In the genomic region with DNA sequence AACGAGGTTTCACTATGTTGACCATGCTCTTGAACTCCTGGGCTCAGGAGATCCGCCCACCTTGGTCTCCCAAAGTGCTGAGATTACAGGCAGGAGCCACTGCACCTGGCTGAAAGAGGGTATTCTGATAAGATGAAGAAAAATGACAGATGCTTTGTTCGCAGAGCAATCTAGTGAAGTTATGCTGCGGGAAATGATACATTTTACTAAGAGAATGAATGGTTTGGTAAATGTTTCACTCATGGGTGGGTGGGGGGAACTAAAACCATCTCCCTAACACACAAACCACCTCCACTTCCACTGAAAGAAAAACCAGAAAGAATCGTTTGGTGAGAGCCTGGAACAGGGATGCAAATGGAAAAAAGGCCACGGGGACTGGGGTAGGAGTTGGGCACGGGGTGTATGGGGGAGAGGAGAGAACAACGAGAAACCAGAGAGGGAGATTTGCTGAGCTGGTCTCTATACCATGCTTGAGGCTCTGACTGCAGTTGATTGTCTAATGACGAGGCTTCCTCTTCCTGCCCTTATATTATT, we compare ENCODE assay signal across 14 cellular contexts. TPM values are rescaled to one million over a fixed set of nuclear protein-coding genes. Genes with fewer than 3 reads are reported as not detected.
DNase-seq lines count a peak whose midpoint lies in the region; ATAC-seq lines count a peak whose summit lies in the region.
"Had no signal": no experiment of that assay in that cellular context is flagged by ENCODE, and none has a peak within 500 bp of the region (broad histone marks: within the 10 kb centered on the region; RNA-seq: fewer than 3 reads in every experiment).

No MANE protein-coding gene starts in this region.

- peak overlapping the region; percentile 12 for H3K27ac Mint-ChIP-seq in T-helper 1 cell treated with Interleukin-12 subunit alpha and Interleukin-12 subunit beta and Interleukin-4 antibody, amounts not matched to agents 30 μg/mL and 1 μg/mL, for 36 hours
- peak overlapping the region; percentile 80 for H3K27ac Mint-ChIP-seq in activated T-cell treated with anti-CD3 and anti-CD28 coated beads, Interleukin-2, amount 50 U/mL, for 72 hours
- H3K27ac Mint-ChIP-seq in activated T-helper 1 cell treated with anti-CD3 and anti-CD28 coated beads, Interleukin-12 subunit alpha, Interleukin-12 subunit beta, Interleukin-2, Interleukin-4 antibody, amounts not matched to agents 30 ng/mL and 10 ng/mL and 1 ng/mL, durations not matched to agents 14 hours and 24 hours and 36 hours: peak overlapping the region; percentile 55

- peaks cover 4% of the 10 kb centered on the region for H3K4me1 Mint-ChIP-seq in T-helper 1 cell treated with Interleukin-12 subunit alpha and Interleukin-12 subunit beta and Interleukin-4 antibody, amounts not matched to agents 30 μg/mL and 1 μg/mL, for 36 hours (ENCODE audit: low read depth)
- H3K4me1 Mint-ChIP-seq in activated T-cell treated with anti-CD3 and anti-CD28 coated beads, Interleukin-2, amount 50 U/mL, for 72 hours (ENCODE audit: low read depth): peaks cover 21% of the 10 kb centered on the region
- peaks cover 6% of the 10 kb centered on the region for H3K4me1 Mint-ChIP-seq in activated T-helper 1 cell treated with anti-CD3 and anti-CD28 coated beads, Interleukin-12 subunit alpha, Interleukin-12 subunit beta, Interleukin-2, Interleukin-4 antibody, amounts not matched to agents 30 ng/mL and 10 ng/mL and 1 ng/mL, durations not matched to agents 14 hours and 24 hours and 36 hours (ENCODE audit: low read depth)

- intact Hi-C loops in activated T-helper 1 cell treated with anti-CD3 and anti-CD28 coated beads, Interleukin-12 subunit alpha, Interleukin-12 subunit beta, Interleukin-2, Interleukin-4 antibody, amounts not matched to agents 30 ng/mL and 10 ng/mL and 1 ng/mL, durations not matched to agents 14 hours and 24 hours and 36 hours (cut with micrococcal nuclease): loop anchor here (1.0 kb wide), 1 partner anchor 18 kb away; no protein-coding TSS in a partner anchor
- intact Hi-C loops in posterior vena cava (cut with DNase I): no loop called here

- H3K36me3 Mint-ChIP-seq in T-helper 1 cell treated with Interleukin-12 subunit alpha and Interleukin-12 subunit beta and Interleukin-4 antibody, amounts not matched to agents 30 μg/mL and 1 μg/mL, for 36 hours (ENCODE audit: low read depth): no peaks in the 10 kb centered on the region
- no peaks in the 10 kb centered on the region for H3K36me3 Mint-ChIP-seq in activated T-cell treated with anti-CD3 and anti-CD28 coated beads, Interleukin-2, amount 50 U/mL, for 72 hours (ENCODE audit: insufficient read depth in 2 of 2)
- no peaks in the 10 kb centered on the region for H3K36me3 Mint-ChIP-seq in activated T-helper 1 cell treated with anti-CD3 and anti-CD28 coated beads, Interleukin-12 subunit alpha, Interleukin-12 subunit beta, Interleukin-2, Interleukin-4 antibody, amounts not matched to agents 30 ng/mL and 10 ng/mL and 1 ng/mL, durations not matched to agents 14 hours and 24 hours and 36 hours (ENCODE audit: low read depth)

- DNase-seq in T-helper 1 cell: no peak
- peak; percentile 22 to 36 for DNase-seq in activated T-cell treated with anti-CD3 and anti-CD28 coated beads, Interleukin-2, amount 50 U/mL, for 72 hours
- DNase-seq in activated T-cell treated with anti-CD3 and anti-CD28 coated beads, Interleukin-2, amount 50 U/mL, for 48 hours: no peak
- no peak for DNase-seq in activated T-helper 1 cell treated with anti-CD3 and anti-CD28 coated beads, Interleukin-12 subunit alpha, Interleukin-12 subunit beta, Interleukin-2, Interleukin-4 antibody, amounts not matched to agents 30 ng/mL and 10 ng/mL and 1 ng/mL, durations not matched to agents 14 hours and 24 hours and 36 hours (ENCODE audit: low spot score)
- peak; percentile 34 for DNase-seq in posterior vena cava (ENCODE audit: low spot score)
- no peak for DNase-seq in COLO668 (lab: John Stamatoyannopoulos, UW; ENCODE audit: unreplicated experiment)
- DNase-seq: HCEC 1CT; NCI-H1436 treated with DMSO at 0.1 percent for 48 hours; NCI-H2227 treated with DMSO at 0.1 percent for 48 hours; NCI-H526 treated with DMSO at 0.1 percent for 48 hours; NK-92 treated with Interleukin-12 subunit alpha and Interleukin-12 subunit beta, amount 100 ng/mL, for 24 hours; PC-9 had no signal

- H3K9me3 Mint-ChIP-seq in T-helper 1 cell treated with Interleukin-12 subunit alpha and Interleukin-12 subunit beta and Interleukin-4 antibody, amounts not matched to agents 30 μg/mL and 1 μg/mL, for 36 hours: no peaks in the 10 kb centered on the region
- H3K9me3 Mint-ChIP-seq in activated T-cell treated with anti-CD3 and anti-CD28 coated beads, Interleukin-2, amount 50 U/mL, for 72 hours: no peaks in the 10 kb centered on the region
- H3K9me3 Mint-ChIP-seq in activated T-helper 1 cell treated with anti-CD3 and anti-CD28 coated beads, Interleukin-12 subunit alpha, Interleukin-12 subunit beta, Interleukin-2, Interleukin-4 antibody, amounts not matched to agents 30 ng/mL and 10 ng/mL and 1 ng/mL, durations not matched to agents 14 hours and 24 hours and 36 hours: no peaks in the 10 kb centered on the region

- H3K4me3 Mint-ChIP-seq in T-helper 1 cell treated with Interleukin-12 subunit alpha and Interleukin-12 subunit beta and Interleukin-4 antibody, amounts not matched to agents 30 μg/mL and 1 μg/mL, for 36 hours: no peak overlapping the region
- H3K4me3 Mint-ChIP-seq in activated T-cell treated with anti-CD3 and anti-CD28 coated beads, Interleukin-2, amount 50 U/mL, for 72 hours: peak overlapping the region; percentile 29 to 48
- H3K4me3 Mint-ChIP-seq in activated T-helper 1 cell treated with anti-CD3 and anti-CD28 coated beads, Interleukin-12 subunit alpha, Interleukin-12 subunit beta, Interleukin-2, Interleukin-4 antibody, amounts not matched to agents 30 ng/mL and 10 ng/mL and 1 ng/mL, durations not matched to agents 14 hours and 24 hours and 36 hours: no peak overlapping the region

- no peaks in the 10 kb centered on the region for H3K27me3 Mint-ChIP-seq in T-helper 1 cell treated with Interleukin-12 subunit alpha and Interleukin-12 subunit beta and Interleukin-4 antibody, amounts not matched to agents 30 μg/mL and 1 μg/mL, for 36 hours (ENCODE audit: low read depth)
- H3K27me3 Mint-ChIP-seq in activated T-cell treated with anti-CD3 and anti-CD28 coated beads, Interleukin-2, amount 50 U/mL, for 72 hours (ENCODE audit: low read depth): no peaks in the 10 kb centered on the region
- H3K27me3 Mint-ChIP-seq in activated T-helper 1 cell treated with anti-CD3 and anti-CD28 coated beads, Interleukin-12 subunit alpha, Interleukin-12 subunit beta, Interleukin-2, Interleukin-4 antibody, amounts not matched to agents 30 ng/mL and 10 ng/mL and 1 ng/mL, durations not matched to agents 14 hours and 24 hours and 36 hours (ENCODE audit: insufficient read depth): no peaks in the 10 kb centered on the region

- ATAC-seq in activated T-cell treated with anti-CD3 and anti-CD28 coated beads, Interleukin-2, amount 50 U/mL, for 72 hours (replicated peaks in 1 of 2): peak; percentile 46 to 59
- no peak for ATAC-seq in HG03280 (IDR thresholded peaks at IDR 0.05; ENCODE audit: unreplicated experiment)

RNA-seq across cellular contexts. Expression of a gene that starts 19.0 kb away (rescaled TPM):
- total RNA-seq in activated T-cell treated with anti-CD3 and anti-CD28 coated beads, Interleukin-2, amount 50 U/mL, for 72 hours: 10 to 100 TPM; 24.2 to 43.8 TPM
- 63.0 and 63.9 TPM in 2 replicates for total RNA-seq in activated T-helper 1 cell treated with anti-CD3 and anti-CD28 coated beads, Interleukin-12 subunit alpha, Interleukin-12 subunit beta, Interleukin-2, Interleukin-4 antibody, amounts not matched to agents 30 ng/mL and 10 ng/mL and 1 ng/mL, durations not matched to agents 14 hours and 24 hours and 36 hours
- total RNA-seq in posterior vena cava: 10 to 100 TPM; 18.1 to 21.9 TPM

RNA-seq across cellular contexts. Expression of a gene that starts 46.1 kb away (rescaled TPM):
- total RNA-seq in activated T-cell treated with anti-CD3 and anti-CD28 coated beads, Interleukin-2, amount 50 U/mL, for 72 hours: 10 to 100 TPM; 44.6 to 45.9 TPM
- 73.4 and 78.7 TPM in 2 replicates for total RNA-seq in activated T-helper 1 cell treated with anti-CD3 and anti-CD28 coated beads, Interleukin-12 subunit alpha, Interleukin-12 subunit beta, Interleukin-2, Interleukin-4 antibody, amounts not matched to agents 30 ng/mL and 10 ng/mL and 1 ng/mL, durations not matched to agents 14 hours and 24 hours and 36 hours
- 10 to 100 TPM; 38.2 to 40.1 TPM for total RNA-seq in posterior vena cava

RNA-seq across cellular contexts. Expression of a gene that starts 46.1 kb away (rescaled TPM):
- 10 to 100 TPM; 42.9 to 43.1 TPM for total RNA-seq in activated T-cell treated with anti-CD3 and anti-CD28 coated beads, Interleukin-2, amount 50 U/mL, for 72 hours
- 27.7 and 32.9 TPM in 2 replicates for total RNA-seq in activated T-helper 1 cell treated with anti-CD3 and anti-CD28 coated beads, Interleukin-12 subunit alpha, Interleukin-12 subunit beta, Interleukin-2, Interleukin-4 antibody, amounts not matched to agents 30 ng/mL and 10 ng/mL and 1 ng/mL, durations not matched to agents 14 hours and 24 hours and 36 hours
- total RNA-seq in posterior vena cava: 1 to 10 TPM in 1 of 2 donors, under 1 TPM in 1; 0.62 to 1.4 TPM

RNA-seq across cellular contexts. Expression of a gene that starts 52.6 kb away (rescaled TPM):
- under 1 TPM in 1 of 2 donors, not detected in 1; 0.51 TPM for total RNA-seq in activated T-cell treated with anti-CD3 and anti-CD28 coated beads, Interleukin-2, amount 50 U/mL, for 72 hours
- total RNA-seq in activated T-helper 1 cell treated with anti-CD3 and anti-CD28 coated beads, Interleukin-12 subunit alpha, Interleukin-12 subunit beta, Interleukin-2, Interleukin-4 antibody, amounts not matched to agents 30 ng/mL and 10 ng/mL and 1 ng/mL, durations not matched to agents 14 hours and 24 hours and 36 hours: 0.21 and 0.47 TPM in 2 replicates
- under 1 TPM; 0.33 to 0.60 TPM for total RNA-seq in posterior vena cava

Comparison
In these comparisons a context has a peak if more than half of its experiments do, and no peak if none do; other contexts are left out.
1. DNase-seq: peak in activated T-cell treated with anti-CD3 and anti-CD28 coated beads, Interleukin-2, amount 50 U/mL, for 72 hours (2 of 2) and posterior vena cava (single experiment); none in T-helper 1 cell (0 of 5), activated T-cell treated with anti-CD3 and anti-CD28 coated beads, Interleukin-2, amount 50 U/mL, for 48 hours (0 of 2), activated T-helper 1 cell treated with anti-CD3 and anti-CD28 coated beads, Interleukin-12 subunit alpha, Interleukin-12 subunit beta, Interleukin-2, Interleukin-4 antibody, amounts not matched to agents 30 ng/mL and 10 ng/mL and 1 ng/mL, durations not matched to agents 14 hours and 24 hours and 36 hours (single experiment) and COLO668 (single experiment).
2. H3K27ac Mint-ChIP-seq: peak in every context shown above with its lines; median percentile 80 in activated T-cell treated with anti-CD3 and anti-CD28 coated beads, Interleukin-2, amount 50 U/mL, for 72 hours; 55 in activated T-helper 1 cell treated with anti-CD3 and anti-CD28 coated beads, Interleukin-12 subunit alpha, Interleukin-12 subunit beta, Interleukin-2, Interleukin-4 antibody, amounts not matched to agents 30 ng/mL and 10 ng/mL and 1 ng/mL, durations not matched to agents 14 hours and 24 hours and 36 hours; 12 in T-helper 1 cell treated with Interleukin-12 subunit alpha and Interleukin-12 subunit beta and Interleukin-4 antibody, amounts not matched to agents 30 μg/mL and 1 μg/mL, for 36 hours.
3. H3K4me3 Mint-ChIP-seq: peak in activated T-cell treated with anti-CD3 and anti-CD28 coated beads, Interleukin-2, amount 50 U/mL, for 72 hours (2 of 2); none in T-helper 1 cell treated with Interleukin-12 subunit alpha and Interleukin-12 subunit beta and Interleukin-4 antibody, amounts not matched to agents 30 μg/mL and 1 μg/mL, for 36 hours (single experiment) and activated T-helper 1 cell treated with anti-CD3 and anti-CD28 coated beads, Interleukin-12 subunit alpha, Interleukin-12 subunit beta, Interleukin-2, Interleukin-4 antibody, amounts not matched to agents 30 ng/mL and 10 ng/mL and 1 ng/mL, durations not matched to agents 14 hours and 24 hours and 36 hours (single experiment).
4. RNA of a gene that starts 46.1 kb away (total RNA-seq): 42.9 to 43.1 TPM in activated T-cell treated with anti-CD3 and anti-CD28 coated beads, Interleukin-2, amount 50 U/mL, for 72 hours and 27.7 to 32.9 TPM in activated T-helper 1 cell treated with anti-CD3 and anti-CD28 coated beads, Interleukin-12 subunit alpha, Interleukin-12 subunit beta, Interleukin-2, Interleukin-4 antibody, amounts not matched to agents 30 ng/mL and 10 ng/mL and 1 ng/mL, durations not matched to agents 14 hours and 24 hours and 36 hours; 0.62 to 1.4 TPM in posterior vena cava; every median in the first group is over 10 times any median in the second.